8 cellular contexts compared by ENCODE assay signal in the genomic region with DNA sequence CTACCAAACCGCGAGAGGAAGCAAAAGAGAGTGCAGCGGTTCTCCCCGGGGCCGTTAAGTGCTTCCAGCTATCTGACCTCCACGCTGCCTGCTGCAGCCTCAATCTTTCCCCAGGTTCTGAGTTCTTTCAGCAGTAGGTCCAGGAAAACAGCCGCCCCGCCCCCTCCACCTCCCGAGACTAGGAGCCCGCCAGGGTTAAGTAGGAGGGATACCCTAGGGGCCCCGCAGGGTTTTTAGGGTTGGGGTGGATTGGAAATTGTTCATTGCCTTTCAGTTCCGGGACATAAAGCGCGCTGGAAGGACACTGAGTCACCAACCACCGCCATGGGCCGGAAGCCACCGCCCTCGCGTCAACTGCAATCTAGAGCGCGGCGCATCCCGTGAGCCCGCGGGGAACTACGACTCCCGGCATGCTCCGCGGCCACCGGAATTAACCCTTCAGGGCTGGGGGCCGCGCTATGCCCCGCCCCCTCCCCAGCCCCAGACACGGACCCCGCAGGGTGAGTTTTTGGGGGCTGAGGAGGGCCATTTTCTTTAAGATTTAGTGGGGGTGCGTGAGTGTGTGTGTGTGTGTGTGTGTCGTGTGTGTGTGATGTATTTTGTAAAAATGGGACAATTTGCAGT. TPM values are rescaled to one million over a fixed set of nuclear protein-coding genes. Genes with fewer than 3 reads are reported as not detected.
DNase-seq lines count a peak whose midpoint lies in the region; ATAC-seq and TF ChIP-seq lines count a peak whose summit lies in the region.

TSS of gene MYL6B (plus strand) at position 456 of the 624 bp plus-strand sequence. CDS start 1,332 bp downstream, outside the sequence.

- H3K9me3 Mint-ChIP-seq in activated CD4-positive, alpha-beta T cell treated with anti-CD3 and anti-CD28 coated beads, Interleukin-2, amount 10 ng/mL, durations not matched to agents 7 days and 5 days = no peaks in the 10 kb centered on the region

- CTCF ChIA-PET in activated CD4-positive, alpha-beta T cell treated with anti-CD3 and anti-CD28 coated beads, Interleukin-2, amount 10 ng/mL, durations not matched to agents 7 days and 5 days (lab: Charles Lee) = interaction anchor here (1.0 to 3.0 kb wide), 11 partner anchors 9 to 101 kb away, joined by 4 to 12 read pairs (median 8); partner anchors contain the start of genes ESYT1, SMARCC2 and ZC3H10

- no peaks in the 10 kb centered on the region for H3K27me3 ChIP-seq in left lung

- H3K27me3 Mint-ChIP-seq in activated CD4-positive, alpha-beta T cell treated with anti-CD3 and anti-CD28 coated beads, Interleukin-2, amount 10 ng/mL, durations not matched to agents 7 days and 5 days = no peaks in the 10 kb centered on the region

- intact Hi-C loops in left lung (cut with DNase I) = no loop called here

- POLR2A ChIA-PET in activated CD4-positive, alpha-beta T cell treated with anti-CD3 and anti-CD28 coated beads, Interleukin-2, amount 10 ng/mL, durations not matched to agents 7 days and 5 days (lab: Charles Lee) = interaction anchor here (0.5 to 1.2 kb wide), 3 partner anchors 24 to 253 kb away, joined by 3 to 6 read pairs (median 3); partner anchors contain the start of genes ESYT1 and ZC3H10

- no peak for TF ChIP-seq CTCF in left lung (IDR thresholded peaks at IDR 0.05)

- peaks cover 19% of the 10 kb centered on the region for H3K36me3 Mint-ChIP-seq in activated CD4-positive, alpha-beta T cell treated with anti-CD3 and anti-CD28 coated beads, Interleukin-2, amount 10 ng/mL, durations not matched to agents 7 days and 5 days (ENCODE audit: low read depth)

- peak within 1 kb of the TSS; percentile 98 for H3K27ac Mint-ChIP-seq in activated CD4-positive, alpha-beta T cell treated with anti-CD3 and anti-CD28 coated beads, Interleukin-2, amount 10 ng/mL, durations not matched to agents 7 days and 5 days

- peak within 1 kb of the TSS; percentile 68 to 79 for H3K4me3 ChIP-seq in left lung

- no peaks in the 10 kb centered on the region for H3K9me3 ChIP-seq in left lung

- H3K27ac ChIP-seq in left lung = peak within 1 kb of the TSS; percentile 97

- H3K4me3 Mint-ChIP-seq in activated CD4-positive, alpha-beta T cell treated with anti-CD3 and anti-CD28 coated beads, Interleukin-2, amount 10 ng/mL, durations not matched to agents 7 days and 5 days = peak within 1 kb of the TSS; percentile 83

- ATAC-seq in GM19351 (IDR thresholded peaks at IDR 0.05; ENCODE audit: unreplicated experiment) (peak; percentile 87), HG03520 (IDR thresholded peaks at IDR 0.05; ENCODE audit: unreplicated experiment) (peak; percentile 74), left lung (peak; percentile 97)

- peaks cover 5 to 38% of the 10 kb centered on the region in 2 donors for H3K4me1 ChIP-seq in left lung

- H3K4me1 Mint-ChIP-seq in activated CD4-positive, alpha-beta T cell treated with anti-CD3 and anti-CD28 coated beads, Interleukin-2, amount 10 ng/mL, durations not matched to agents 7 days and 5 days = peaks cover 50% of the 10 kb centered on the region

- H3K36me3 ChIP-seq in left lung = no peaks in the 10 kb centered on the region

- DNase-seq in C1 segment of cervical spinal cord (lab: John Stamatoyannopoulos, UW) (peak; percentile 37 to 91 (median 83)), NCI-H69 (lab: John Stamatoyannopoulos, UW) (peak; percentile 98), dedifferentiated amniotic fluid mesenchymal stem cell (ENCODE audit: extremely low spot score) (peak; percentile 94), left lung (peak; percentile 94 to 97)
- peak; percentile 96 for DNase-seq in activated CD4-positive, alpha-beta T cell treated with anti-CD3 and anti-CD28 coated beads, Interleukin-2, amount 10 ng/mL, durations not matched to agents 7 days and 5 days
- peak; percentile 92 for DNase-seq in stimulated activated CD4-positive, alpha-beta T cell treated with anti-CD3 and anti-CD28 coated beads, Interleukin-2, amount 100 ng/mL, for 4 hours (ENCODE audit: low read depth)

RNA-seq across cellular contexts. Expression of gene MYL6B, which starts in this region (rescaled TPM):
- total RNA-seq in activated CD4-positive, alpha-beta T cell treated with anti-CD3 and anti-CD28 coated beads, Interleukin-2, amount 10 ng/mL, durations not matched to agents 7 days and 5 days = 10 to 100 TPM; 56.6 to 63.4 TPM
- total RNA-seq in left lung = 10 to 100 TPM; 32.6 to 43.1 TPM

Comparison
In these comparisons a context has a peak if more than half of its experiments do, and no peak if none do; other contexts are left out.
1. Peak in every context shown above with its lines: DNase-seq, ATAC-seq, H3K4me3 ChIP-seq and H3K27ac ChIP-seq.